Comparison of ENCODE assay signal across 9 cellular contexts in genomic region chr7:20647908-20648776, GRCh38. TPM values are rescaled to one million over a fixed set of nuclear protein-coding genes. Genes with fewer than 3 reads are reported as not detected.
DNase-seq lines count a peak whose midpoint lies in the region; ATAC-seq, FAIRE-seq and TF ChIP-seq lines count a peak whose summit lies in the region.
"Had no signal": no experiment of that assay in that cellular context is flagged by ENCODE, and none has a peak within 500 bp of the region (broad histone marks: within the 10 kb centered on the region; RNA-seq: fewer than 3 reads in every experiment).

No MANE protein-coding gene starts in this region.

- no peak overlapping the region for H2BK120ac ChIP-seq in H9 (ENCODE audit: low read depth, low read length, poor library complexity, severe bottlenecking)

- H3K4me3 ChIP-seq in fibroblast of pulmonary artery (replicated peaks; ENCODE audit: low read depth, low read length): no peak overlapping the region

- no peak overlapping the region for H4K91ac ChIP-seq in H9 (ENCODE audit: insufficient read length, low read depth, low read length)

- H3K9ac ChIP-seq in H9 (ENCODE audit: extremely low read depth, insufficient read length, low read length): no peak overlapping the region

- ATAC-seq in HG03135 (IDR thresholded peaks at IDR 0.05; ENCODE audit: unreplicated experiment) (no peak), natural killer cell (no peak)

- DNase-seq in ELR (ENCODE audit: low read depth) (peak; percentile 3), H9 (peak; percentile 64), NCI-H748 (lab: John Stamatoyannopoulos, UW; ENCODE audit: unreplicated experiment) (peak; percentile 61), fibroblast of pulmonary artery (ENCODE audit: low read depth) (peak; percentile 40), 8988T (no peak), GM12891 (ENCODE audit: insufficient read length, low spot score) (no peak), natural killer cell (no peak)

- no peak overlapping the region for H2BK5ac ChIP-seq in H9 (ENCODE audit: insufficient read length, low read length)

- no peak overlapping the region for H3K4me2 ChIP-seq in H9 (ENCODE audit: insufficient read depth, insufficient read length, low read length)

- no peak overlapping the region for H3T11ph ChIP-seq in H9 (ENCODE audit: low read length)

- H3K79me2 ChIP-seq in H9 (ENCODE audit: insufficient read depth, low read length): no peaks in the 10 kb centered on the region

- H3K4me3 Mint-ChIP-seq in H9 (no peak overlapping the region), natural killer cell (no peak overlapping the region)

- H2AK5ac ChIP-seq in H9 (ENCODE audit: insufficient read length, low read length): no peak overlapping the region

- H3K27ac ChIP-seq in H9 (ENCODE audit: insufficient read length, low read depth, low read length): no peak overlapping the region
- H3K27ac ChIP-seq: neutrophil had no signal

- TF ChIP-seq CTCF in H9 (conservative IDR thresholded peaks at IDR 0.05) (peak; percentile 82), fibroblast of pulmonary artery (IDR thresholded peaks at IDR 0.05; ENCODE audit: low read length, missing control alignments) (peak; percentile 41), natural killer cell (IDR thresholded peaks at IDR 0.05) (no peak)

- no peak overlapping the region for H3K14ac ChIP-seq in H9 (ENCODE audit: insufficient read depth, low read length)

- no peak overlapping the region for H2AFZ ChIP-seq in H9 (ENCODE audit: low read length)

- peaks cover 0 to 2% of the 10 kb centered on the region in 2 experiments; a peak in 1 of 5 replicates for H3K9me3 Mint-ChIP-seq in H9
- H3K9me3 Mint-ChIP-seq in natural killer cell: no peaks in the 10 kb centered on the region

- H3K23ac ChIP-seq in H9 (ENCODE audit: insufficient read length, low read depth, low read length): no peak overlapping the region

- no peak overlapping the region for H4K8ac ChIP-seq in H9 (replicated peaks; ENCODE audit: insufficient read length, low read depth, low read length)

- H3K79me1 ChIP-seq in H9 (ENCODE audit: insufficient read depth, low read depth, low read length, poor library complexity, severe bottlenecking): no peaks in the 10 kb centered on the region

- peaks cover 8% of the 10 kb centered on the region; the same call in 1 of the 2 replicates for H3K4me1 ChIP-seq in H9 (ENCODE audit: insufficient read depth, low read length)

- no peak for TF ChIP-seq POLR2A in GM12891 (IDR thresholded peaks at IDR 0.05; ENCODE audit: low read depth, low read length)

- no peak overlapping the region for H3K18ac ChIP-seq in H9 (ENCODE audit: insufficient read length, low read depth, low read length)

- H3K56ac ChIP-seq in H9 (ENCODE audit: insufficient read length, low read depth, low read length): no peak overlapping the region

- H3K4me1 Mint-ChIP-seq in H9 (peaks cover 45 to 46% of the 10 kb centered on the region in 2 experiments), natural killer cell (peaks cover 0 to 4% of the 10 kb centered on the region in 2 donors)

- H2BK12ac ChIP-seq in H9 (ENCODE audit: insufficient read length, low read depth, low read length): no peak overlapping the region

- H3K27ac Mint-ChIP-seq in H9 (no peak overlapping the region), natural killer cell (no peak overlapping the region)

- no peak overlapping the region for H3K4ac ChIP-seq in H9 (ENCODE audit: low read depth, low read length)

- no peak overlapping the region for H4K5ac ChIP-seq in H9 (ENCODE audit: insufficient read length, low read depth, low read length)

- H3K23me2 ChIP-seq in H9 (ENCODE audit: insufficient read length, low read depth, low read length, poor library complexity, severe bottlenecking): no peaks in the 10 kb centered on the region

- no peaks in the 10 kb centered on the region for H3K27me3 ChIP-seq in H9 (ENCODE audit: insufficient read depth, low read length)
- H3K27me3 ChIP-seq: neutrophil had no signal

- H3K36me3 Mint-ChIP-seq in H9 (ENCODE audit: insufficient read depth in 1 of 3, low read depth in 3 of 3) (no peaks in the 10 kb centered on the region), natural killer cell (no peaks in the 10 kb centered on the region)

- no CpG with 5 or more reads among the region's 9 CpGs for WGBS in H9 (ENCODE audit: extremely low coverage, insufficient read length, low lambda C conversion rate)

- intact Hi-C loops in natural killer cell (cut with micrococcal nuclease): no loop called here

- no peak overlapping the region for H2BK20ac ChIP-seq in H9 (ENCODE audit: low read depth, low read length, poor library complexity, severe bottlenecking)

- FAIRE-seq in GM12891 (lab: Jason Lieb, UNC): no peak

- H3K27me3 Mint-ChIP-seq in H9 (ENCODE audit: low read depth): peaks cover 7% of the 10 kb centered on the region
- peaks cover 0 to 3% of the 10 kb centered on the region in 2 donors for H3K27me3 Mint-ChIP-seq in natural killer cell (ENCODE audit: low read depth in 2 of 2)

- H2BK15ac ChIP-seq in H9 (ENCODE audit: low read depth, low read length): no peak overlapping the region

- H3K9me3 ChIP-seq in H9 (ENCODE audit: control insufficient read depth, low read depth, low read length): no peaks in the 10 kb centered on the region
- H3K9me3 ChIP-seq: neutrophil had no signal

- H4K20me1 ChIP-seq in H9 (ENCODE audit: control insufficient read depth, insufficient read depth, insufficient read length): no peaks in the 10 kb centered on the region

TF ChIP-seq in GM12891, 5 proteins besides CTCF, POLR2A, EP300 and RAD21:
- TF ChIP-seq PAX5 (IDR thresholded peaks at IDR 0.05; ENCODE audit: insufficient read depth, low read length, severe bottlenecking) (no peak), POU2F2 (IDR thresholded peaks at IDR 0.05; ENCODE audit: low read depth, low read length) (no peak), TAF1 (IDR thresholded peaks at IDR 0.05; ENCODE audit: low read depth, low read length) (no peak), POLR2AphosphoS5 (IDR thresholded peaks at IDR 0.05; ENCODE audit: low read depth, low read length) (no peak), SPI1 (IDR thresholded peaks at IDR 0.05; ENCODE audit: low read depth, low read length) (no peak)

RNA-seq across cellular contexts. Expression of gene ABCB5, which starts 32.7 kb away (rescaled TPM):
- total RNA-seq in H9 (2021) (not detected in 2 replicates), natural killer cell (not detected)
- not detected for polyA plus RNA-seq in GM12891 (2012; ENCODE audit: low read depth, missing spikeins)

Comparison
In these comparisons a context has a peak if more than half of its experiments do, and no peak if none do; other contexts are left out.
1. DNase-seq: peak in ELR (single experiment), H9 (single experiment), NCI-H748 (single experiment) and fibroblast of pulmonary artery (single experiment); none in 8988T (single experiment), GM12891 (single experiment) and natural killer cell (single experiment).